In genomic region chr6:132298344-132298949, GRCh38 we compare ENCODE assay signal across 8 cellular contexts.
DNase-seq lines count a peak whose midpoint lies in the region; ATAC-seq lines count a peak whose summit lies in the region.

No MANE protein-coding gene starts in this region.

- DNase-seq in DMS153 treated with DMSO at 0.1 percent for 48 hours (lab: John Stamatoyannopoulos, UW; ENCODE audit: unreplicated experiment) (peak; percentile 37), NCI-H1105 (lab: John Stamatoyannopoulos, UW) (peak; percentile 16), hippocampal formation (lab: John Stamatoyannopoulos, UW) (peak; percentile 38 to 74)
- DNase-seq in activated naive CD4-positive, alpha-beta T cell treated with anti-CD3 and anti-CD28 coated beads, Interleukin-2, amount 50 U/mL, for 16 hours, result peak; percentile 13
- DNase-seq in stimulated activated CD4-positive, alpha-beta T cell treated with anti-CD3 and anti-CD28 coated beads, Interleukin-4, amount 100 ng/mL, for 24 hours, result peak; percentile 35

- peak; percentile 57 for ATAC-seq in GM19328 (IDR thresholded peaks at IDR 0.05; ENCODE audit: unreplicated experiment)
- no peak for ATAC-seq in GM21737 (IDR thresholded peaks at IDR 0.05; ENCODE audit: unreplicated experiment)
- no peak for ATAC-seq in GM18870 (IDR thresholded peaks at IDR 0.05; ENCODE audit: unreplicated experiment)
